In genomic region chr7:158975526-158976467, GRCh38 we compare ENCODE assay signal across 8 cellular contexts.
DNase-seq lines count a peak whose midpoint lies in the region; ATAC-seq and TF ChIP-seq lines count a peak whose summit lies in the region.

No MANE protein-coding gene starts in this region.

- H3K27me3 Mint-ChIP-seq in natural killer cell (ENCODE audit: low read depth in 2 of 2): no peaks in the 10 kb centered on the region

- in situ Hi-C loops in GM13977 (cut with MboI; ENCODE audit: low pct_unique_long_range_greater_than_20kb, low sequenced_read_pairs, unreplicated experiment): no loop called here

- DNase-seq in GF-D8 (lab: John Stamatoyannopoulos, UW): peak; percentile 26
- DNase-seq in LHCN-M2 (ENCODE audit: low read depth): peak; percentile 50
- DNase-seq in activated CD4-positive, alpha-beta T cell treated with anti-CD3 and anti-CD28 coated beads for 48 hours: peak; percentile 69
- DNase-seq in natural killer cell: no peak
- DNase-seq in NK-92 (lab: John Stamatoyannopoulos, UW; ENCODE audit: unreplicated experiment): no peak
- no peak for DNase-seq in DMS 273 treated with DMSO at 0.1 percent for 48 hours (lab: John Stamatoyannopoulos, UW)
- DNase-seq in GM13977 (ENCODE audit: low spot score): no peak
- no peak for DNase-seq in HEK293T (ENCODE audit: extremely low spot score)

- H3K4me1 Mint-ChIP-seq in natural killer cell: peaks cover 11 to 16% of the 10 kb centered on the region in 2 donors

- TF ChIP-seq CTCF in natural killer cell (IDR thresholded peaks at IDR 0.05) (no peak), GM13977 (IDR thresholded peaks at IDR 0.05; ENCODE audit: extremely low read depth, insufficient read depth, missing control alignments) (no peak)

- H3K9me3 Mint-ChIP-seq in natural killer cell: no peaks in the 10 kb centered on the region

- POLR2A ChIA-PET in HEK293T (lab: Yijun Ruan, JAX): interaction anchor here (0.6 to 1.4 kb wide), 3 partner anchors 113 to 271 kb away, joined by 3 to 8 read pairs (median 3); partner anchors contain the start of gene NCAPG2

- peak overlapping the region; percentile 91 for H3K4me3 Mint-ChIP-seq in natural killer cell

- H3K36me3 Mint-ChIP-seq in natural killer cell: no peaks in the 10 kb centered on the region

- intact Hi-C loops in natural killer cell (cut with micrococcal nuclease): loop anchor here (2.0 kb wide), 3 partner anchors 147 to 481 kb away; partner anchors contain the start of gene ESYT2

- peak overlapping the region; percentile 85 to 91 for H3K27ac Mint-ChIP-seq in natural killer cell

- ATAC-seq in natural killer cell: no peak

- CTCF ChIA-PET in HEK293T (lab: Yijun Ruan, JAX): interaction anchor here (0.7 to 2.0 kb wide), 4 partner anchors 17 to 414 kb away, joined by 3 to 9 read pairs (median 6); no protein-coding TSS in a partner anchor

TF ChIP-seq in HEK293T, 16 proteins besides CTCF, POLR2A, EP300 and RAD21:
- TF ChIP-seq SUZ12 (IDR thresholded peaks at IDR 0.05): no peak
- TF ChIP-seq ZNF384 (IDR thresholded peaks at IDR 0.05): no peak
- no peak for TF ChIP-seq FOXA1 (IDR thresholded peaks at IDR 0.05)
- no peak for TF ChIP-seq NFRKB (IDR thresholded peaks at IDR 0.05)
- TF ChIP-seq CTBP1 (IDR thresholded peaks at IDR 0.05; ENCODE audit: borderline replicate concordance): no peak
- no peak for TF ChIP-seq L3MBTL2 (conservative IDR thresholded peaks at IDR 0.05)
- TF ChIP-seq LEF1 (IDR thresholded peaks at IDR 0.05; ENCODE audit: borderline replicate concordance): no peak
- no peak for TF ChIP-seq ELF4 (IDR thresholded peaks at IDR 0.05)
- no peak for TF ChIP-seq HDGF (IDR thresholded peaks at IDR 0.05; ENCODE audit: borderline replicate concordance)
TF ChIP-seq in HEK293T: peak in this region for 0.

Comparison
In these comparisons a context has a peak if more than half of its experiments do, and no peak if none do; other contexts are left out.
1. DNase-seq: peak in GF-D8 (single experiment), LHCN-M2 (single experiment) and activated CD4-positive, alpha-beta T cell treated with anti-CD3 and anti-CD28 coated beads for 48 hours (single experiment); none in natural killer cell (single experiment), NK-92 (single experiment), DMS 273 treated with DMSO at 0.1 percent for 48 hours (single experiment), GM13977 (single experiment) and HEK293T (single experiment).